In genomic region chr19:46859637-46860124, GRCh38 we compare ENCODE assay signal across 8 cellular contexts. TPM values are rescaled to one million over a fixed set of nuclear protein-coding genes. Genes with fewer than 3 reads are reported as not detected.
DNase-seq lines count a peak whose midpoint lies in the region; ATAC-seq, FAIRE-seq and TF ChIP-seq lines count a peak whose summit lies in the region.

No MANE protein-coding gene starts in this region.

- ATAC-seq in HG03571 (IDR thresholded peaks at IDR 0.05; ENCODE audit: unreplicated experiment) (peak; percentile 6), HG03432 (IDR thresholded peaks at IDR 0.05; ENCODE audit: unreplicated experiment) (no peak)
- ATAC-seq in natural killer cell treated with Interleukin-12 subunit alpha and Interleukin-12 subunit beta and Interleukin-15 and Interleukin-18, amount 100 ng/mL, for 72 hours = no peak

- no peaks in the 10 kb centered on the region for H3K27me3 Mint-ChIP-seq in natural killer cell treated with Interleukin-12 subunit alpha and Interleukin-12 subunit beta and Interleukin-15 and Interleukin-18, amount 100 ng/mL, for 72 hours

- no peaks in the 10 kb centered on the region for H3K9me3 Mint-ChIP-seq in natural killer cell treated with Interleukin-12 subunit alpha and Interleukin-12 subunit beta and Interleukin-15 and Interleukin-18, amount 100 ng/mL, for 72 hours

- peak overlapping the region; percentile 27 for H3K4me3 ChIP-seq in epithelial cell of esophagus (ENCODE audit: low read length)

- H3K27ac Mint-ChIP-seq in natural killer cell treated with Interleukin-12 subunit alpha and Interleukin-12 subunit beta and Interleukin-15 and Interleukin-18, amount 100 ng/mL, for 72 hours = peak overlapping the region; percentile 78 to 87

- DNase-seq in COR-L47 (lab: John Stamatoyannopoulos, UW) (peak; percentile 88), RPMI7951 (ENCODE audit: low read depth) (peak; percentile 90), epithelial cell of esophagus (ENCODE audit: low read depth) (no peak), cortex of kidney (lab: John Stamatoyannopoulos, UW) (no peak), D721Med (ENCODE audit: insufficient read length, low spot score) (no peak)
- no peak for DNase-seq in natural killer cell treated with Interleukin-12 subunit alpha and Interleukin-12 subunit beta and Interleukin-15 and Interleukin-18, amount 100 ng/mL, for 72 hours (ENCODE audit: low spot score)

- peak overlapping the region; percentile 94 for H3K4me3 Mint-ChIP-seq in natural killer cell treated with Interleukin-12 subunit alpha and Interleukin-12 subunit beta and Interleukin-15 and Interleukin-18, amount 100 ng/mL, for 72 hours

- H3K4me1 Mint-ChIP-seq in natural killer cell treated with Interleukin-12 subunit alpha and Interleukin-12 subunit beta and Interleukin-15 and Interleukin-18, amount 100 ng/mL, for 72 hours (ENCODE audit: low read depth in 2 of 2) = peaks cover 15 to 17% of the 10 kb centered on the region in 2 donors

- no peaks in the 10 kb centered on the region for H3K36me3 Mint-ChIP-seq in natural killer cell treated with Interleukin-12 subunit alpha and Interleukin-12 subunit beta and Interleukin-15 and Interleukin-18, amount 100 ng/mL, for 72 hours

- FAIRE-seq in D721Med (lab: Jason Lieb, UNC) = no peak

- TF ChIP-seq CTCF in epithelial cell of esophagus (IDR thresholded peaks at IDR 0.05; ENCODE audit: insufficient read depth, low read depth, low read length, missing control alignments) (no peak), D721Med (IDR thresholded peaks at IDR 0.05; ENCODE audit: insufficient read depth, missing control alignments) (no peak)

RNA-seq across cellular contexts. Expression of gene ARHGAP35, which starts 1.1 kb away (rescaled TPM):
- 24.0 and 25.2 TPM in 2 replicates for total RNA-seq in RPMI7951 (2014; rRNA removed; shearing (Covaris generic))
- 10 to 100 TPM; 27.6 to 42.9 TPM for total RNA-seq in natural killer cell treated with Interleukin-12 subunit alpha and Interleukin-12 subunit beta and Interleukin-15 and Interleukin-18, amount 100 ng/mL, for 72 hours

RNA-seq across cellular contexts. Expression of gene AP2S1, which starts 9.0 kb away (rescaled TPM):
- 447 and 606 TPM in 2 replicates for total RNA-seq in RPMI7951 (2014; rRNA removed; shearing (Covaris generic))
- total RNA-seq in natural killer cell treated with Interleukin-12 subunit alpha and Interleukin-12 subunit beta and Interleukin-15 and Interleukin-18, amount 100 ng/mL, for 72 hours = 100 to 1,000 TPM in 1 of 2 donors, 10 to 100 TPM in 1; 94.3 to 130 TPM

Comparison
In these comparisons a context has a peak if more than half of its experiments do, and no peak if none do; other contexts are left out.
1. DNase-seq: peak in COR-L47 (single experiment) and RPMI7951 (single experiment); none in epithelial cell of esophagus (single experiment), natural killer cell treated with Interleukin-12 subunit alpha and Interleukin-12 subunit beta and Interleukin-15 and Interleukin-18, amount 100 ng/mL, for 72 hours (single experiment), cortex of kidney (single experiment) and D721Med (single experiment).